In genomic region chr5:14254686-14255085, GRCh38 we compare ENCODE assay signal across 23 cellular contexts.
DNase-seq lines count a peak whose midpoint lies in the region; ATAC-seq, FAIRE-seq and TF ChIP-seq lines count a peak whose summit lies in the region.
"Had no signal": no experiment of that assay in that cellular context is flagged by ENCODE, and none has a peak within 500 bp of the region (broad histone marks: within the 10 kb centered on the region; RNA-seq: fewer than 3 reads in every experiment).

No MANE protein-coding gene starts in this region.

- in situ Hi-C loops in Panc1 (cut with HindIII; ENCODE audit: low pct_unique_long_range_greater_than_20kb, low sequenced_read_pairs) (loop anchor here (5.0 kb wide), 1 partner anchor 38 kb away; no protein-coding TSS in a partner anchor), K562 (cut with MboI) (no loop called here), gastrocnemius medialis (cut with MboI; ENCODE audit: low sequenced_read_pairs in 4 of 4) (loop anchor here in 2 of 4 donors (10.0 to 25.0 kb wide), 2 partner anchors 110 to 267 kb away; partner anchors contain the start of gene TRIO (in 1 of the 2)), HAP-1 (cut with MboI; ENCODE audit: low sequenced_read_pairs) (loop anchor here (25.0 kb wide), 1 partner anchor 117 kb away; the partner anchor contains the start of gene TRIO)

- H3K27ac Mint-ChIP-seq in activated T-helper 2 cell treated with anti-CD3 and anti-CD28 coated beads, Interferon-gamma antibody, Interleukin-2, Interleukin-4, amounts not matched to agents 10 μg/mL and 5 μg/mL and 100 μg/mL, durations not matched to agents 14 hours and 24 hours and 36 hours = no peak overlapping the region
- no peak overlapping the region for H3K27ac Mint-ChIP-seq in activated CD4-positive, alpha-beta T cell treated with anti-CD3 and anti-CD28 coated beads, Interleukin-2, amount 10 ng/mL, durations not matched to agents 7 days and 5 days
- H3K27ac Mint-ChIP-seq: CD4-positive, alpha-beta memory T cell had no signal

- no peak overlapping the region for H3K4me2 ChIP-seq in K562 (ENCODE audit: insufficient read depth, low read length)

- no peaks in the 10 kb centered on the region for H3K4me1 Mint-ChIP-seq in activated T-helper 2 cell treated with anti-CD3 and anti-CD28 coated beads, Interferon-gamma antibody, Interleukin-2, Interleukin-4, amounts not matched to agents 10 μg/mL and 5 μg/mL and 100 μg/mL, durations not matched to agents 14 hours and 24 hours and 36 hours (ENCODE audit: low read depth)
- H3K4me1 Mint-ChIP-seq in activated CD4-positive, alpha-beta T cell treated with anti-CD3 and anti-CD28 coated beads, Interleukin-2, amount 10 ng/mL, durations not matched to agents 7 days and 5 days = no peaks in the 10 kb centered on the region
- H3K4me1 Mint-ChIP-seq: CD4-positive, alpha-beta memory T cell had no signal

- H3K9me1 ChIP-seq in K562 (ENCODE audit: control insufficient read depth, insufficient read depth, low read length) = no peaks in the 10 kb centered on the region

- H3K4me3 Mint-ChIP-seq in activated T-helper 2 cell treated with anti-CD3 and anti-CD28 coated beads, Interferon-gamma antibody, Interleukin-2, Interleukin-4, amounts not matched to agents 10 μg/mL and 5 μg/mL and 100 μg/mL, durations not matched to agents 14 hours and 24 hours and 36 hours (ENCODE audit: low read depth) = no peak overlapping the region
- no peak overlapping the region for H3K4me3 Mint-ChIP-seq in activated CD4-positive, alpha-beta T cell treated with anti-CD3 and anti-CD28 coated beads, Interleukin-2, amount 10 ng/mL, durations not matched to agents 7 days and 5 days
- H3K4me3 Mint-ChIP-seq: CD4-positive, alpha-beta memory T cell had no signal

- 0% methylated on average over 2 of the region's 2 CpGs for WGBS in K562 (ENCODE audit: insufficient coverage, low coverage, missing lambda C conversion rate)

- peak overlapping the region; percentile 53 for H2AFZ ChIP-seq in K562 (ENCODE audit: low read depth, low read length)

- ATAC-seq in Panc1 (no peak), K562 (no peak), left lung (no peak), gastrocnemius medialis (no peak), HG02678 (IDR thresholded peaks at IDR 0.05; ENCODE audit: unreplicated experiment) (no peak)

- no peaks in the 10 kb centered on the region for H3K27me3 ChIP-seq in Panc1 (ENCODE audit: control insufficient read depth, insufficient read depth, low read length)
- H3K27me3 ChIP-seq in K562 (ENCODE audit: control insufficient read depth in 2 of 2, insufficient read depth in 2 of 2, low read length in 2 of 2) = peaks cover 0 to 4% of the 10 kb centered on the region in 2 experiments; a peak in 2 of 5 replicates
- H3K27me3 ChIP-seq in left lung = no peaks in the 10 kb centered on the region
- H3K27me3 ChIP-seq in gastrocnemius medialis = no peaks in the 10 kb centered on the region
- H3K27me3 ChIP-seq in HAP-1 (ENCODE audit: low read depth) = no peaks in the 10 kb centered on the region

- TF ChIP-seq POLR2A in K562 (conservative IDR thresholded peaks at IDR 0.05) (no peak), gastrocnemius medialis (IDR thresholded peaks at IDR 0.05) (no peak)

- DNase-seq in Panc1 (ENCODE audit: low read depth, low spot score) (no peak), K562 (ENCODE audit: extremely low read depth in 1 of 4, low spot score in 3 of 4) (no peak), left lung (no peak), gastrocnemius medialis (no peak), HAP-1 (ENCODE audit: low spot score in 2 of 2) (no peak)
- no peak for DNase-seq in activated T-helper 2 cell treated with anti-CD3 and anti-CD28 coated beads, Interferon-gamma antibody, Interleukin-2, Interleukin-4, amounts not matched to agents 10 μg/mL and 5 μg/mL and 100 μg/mL, durations not matched to agents 14 hours and 24 hours and 36 hours (ENCODE audit: low spot score)
- DNase-seq in activated CD4-positive, alpha-beta T cell treated with anti-CD3 and anti-CD28 coated beads, Interleukin-2, amount 10 ng/mL, durations not matched to agents 7 days and 5 days = no peak
- DNase-seq: C1 segment of cervical spinal cord; Caco-2; CD4-positive, alpha-beta memory T cell; KBM-7; NCI-H1105 treated with DMSO at 0.1 percent for 48 hours; NCI-H2029; NCI-H2171; NCI-H226; NCI-H510A; NCI-H69; SHP77 treated with DMSO at 0.1 percent for 48 hours had no signal

- H3K4me1 ChIP-seq in Panc1 (ENCODE audit: control insufficient read depth, insufficient read depth, low read length) = peaks cover 98% of the 10 kb centered on the region
- H3K4me1 ChIP-seq in K562 (replicated peaks in 1 of 2; ENCODE audit: control insufficient read depth in 2 of 2, insufficient read depth in 2 of 2, low read length in 2 of 2) = peaks cover 0 to 3% of the 10 kb centered on the region in 2 experiments; a peak in 2 of 5 replicates
- H3K4me1 ChIP-seq in left lung = peaks cover 10 to 49% of the 10 kb centered on the region in 2 donors
- H3K4me1 ChIP-seq in gastrocnemius medialis = peaks cover 35 to 47% of the 10 kb centered on the region in 2 donors
- H3K4me1 ChIP-seq in HAP-1 = peaks cover 8% of the 10 kb centered on the region

- H3K27ac ChIP-seq in Panc1 (ENCODE audit: low read length) = peak overlapping the region; percentile 96
- no peak overlapping the region for H3K27ac ChIP-seq in K562 (ENCODE audit: extremely low read depth, low read depth, low read length)
- peak overlapping the region; percentile 13 to 40 for H3K27ac ChIP-seq in left lung
- H3K27ac ChIP-seq in gastrocnemius medialis = peak overlapping the region in 3 of 4 donors; percentile 48 to 55 (median 51)
- H3K27ac ChIP-seq: RWPE1 had no signal

- no peaks in the 10 kb centered on the region for H3K36me3 ChIP-seq in Panc1 (ENCODE audit: control insufficient read depth, insufficient read depth, low read length)
- no peaks in the 10 kb centered on the region for H3K36me3 ChIP-seq in K562 (ENCODE audit: control insufficient read depth, insufficient read depth, low read length)
- no peaks in the 10 kb centered on the region for H3K36me3 ChIP-seq in left lung
- H3K36me3 ChIP-seq in gastrocnemius medialis = no peaks in the 10 kb centered on the region
- H3K36me3 ChIP-seq in HAP-1 (replicated peaks) = no peaks in the 10 kb centered on the region

- H3K4me3 ChIP-seq in Panc1 (ENCODE audit: low read depth in 2 of 2, low read length in 2 of 2) (no peak overlapping the region), K562 (no peak overlapping the region), left lung (no peak overlapping the region), gastrocnemius medialis (no peak overlapping the region), HAP-1 (no peak overlapping the region)

- POLR2A ChIA-PET in Panc1 (lab: Charles Lee) = no interaction called here
- POLR2A ChIA-PET in K562 (lab: Yijun Ruan, JAX) = no interaction called here
- POLR2A ChIA-PET in activated CD4-positive, alpha-beta T cell treated with anti-CD3 and anti-CD28 coated beads, Interleukin-2, amount 10 ng/mL, durations not matched to agents 7 days and 5 days (lab: Charles Lee) = no interaction called here

- H3K27me3 Mint-ChIP-seq in activated T-helper 2 cell treated with anti-CD3 and anti-CD28 coated beads, Interferon-gamma antibody, Interleukin-2, Interleukin-4, amounts not matched to agents 10 μg/mL and 5 μg/mL and 100 μg/mL, durations not matched to agents 14 hours and 24 hours and 36 hours (ENCODE audit: low read depth) = no peaks in the 10 kb centered on the region
- no peaks in the 10 kb centered on the region for H3K27me3 Mint-ChIP-seq in activated CD4-positive, alpha-beta T cell treated with anti-CD3 and anti-CD28 coated beads, Interleukin-2, amount 10 ng/mL, durations not matched to agents 7 days and 5 days

- intact Hi-C loops in Panc1 (cut with micrococcal nuclease; ENCODE audit: unreplicated experiment) = no loop called here
- intact Hi-C loops in K562 (cut with micrococcal nuclease) = no loop called here
- intact Hi-C loops in left lung (cut with DNase I) = no loop called here
- intact Hi-C loops in gastrocnemius medialis (cut with DNase I; ENCODE audit: low total_unique reads) = no loop called here
- intact Hi-C loops in activated T-helper 2 cell treated with anti-CD3 and anti-CD28 coated beads, Interferon-gamma antibody, Interleukin-2, Interleukin-4, amounts not matched to agents 10 μg/mL and 5 μg/mL and 100 μg/mL, durations not matched to agents 14 hours and 24 hours and 36 hours (cut with micrococcal nuclease) = no loop called here

- FAIRE-seq in K562 (lab: Jason Lieb, UNC) = no peak
- FAIRE-seq: G401.6, H54, HTR-8/SVneo had no signal

- no peak for TF ChIP-seq RAD21 in K562 (CRISPR knock-in tag; conservative IDR thresholded peaks at IDR 0.05 in 1 of 2, IDR thresholded peaks at IDR 0.05 in 1 of 2)

- no peaks in the 10 kb centered on the region for H4K20me1 ChIP-seq in K562 (replicated peaks; ENCODE audit: control insufficient read depth, insufficient read depth, low read length)

- H3K79me2 ChIP-seq in K562 (ENCODE audit: control insufficient read depth, insufficient read depth, low read length) = no peaks in the 10 kb centered on the region

- TF ChIP-seq CTCF in Panc1 (IDR thresholded peaks at IDR 0.05) (no peak), K562 (IDR thresholded peaks at IDR 0.05 in 2 of 3, conservative IDR thresholded peaks at IDR 0.05 in 1 of 3; ENCODE audit: insufficient read depth in 2 of 3, low read depth in 1 of 3, low read length in 3 of 3) (no peak), left lung (IDR thresholded peaks at IDR 0.05) (no peak), gastrocnemius medialis (IDR thresholded peaks at IDR 0.05 in 4 of 5, conservative IDR thresholded peaks at IDR 0.05 in 1 of 5) (no peak)

- peaks cover 5% of the 10 kb centered on the region for H3K9me3 Mint-ChIP-seq in activated T-helper 2 cell treated with anti-CD3 and anti-CD28 coated beads, Interferon-gamma antibody, Interleukin-2, Interleukin-4, amounts not matched to agents 10 μg/mL and 5 μg/mL and 100 μg/mL, durations not matched to agents 14 hours and 24 hours and 36 hours
- peaks cover 12% of the 10 kb centered on the region for H3K9me3 Mint-ChIP-seq in activated CD4-positive, alpha-beta T cell treated with anti-CD3 and anti-CD28 coated beads, Interleukin-2, amount 10 ng/mL, durations not matched to agents 7 days and 5 days

- BruUV-seq in Panc1 (replicated peaks; lab: Mats Ljungman, UMichigan) (no TSS peak), K562 (replicated peaks; lab: Mats Ljungman, UMichigan) (no TSS peak)

- H3K36me3 Mint-ChIP-seq in activated T-helper 2 cell treated with anti-CD3 and anti-CD28 coated beads, Interferon-gamma antibody, Interleukin-2, Interleukin-4, amounts not matched to agents 10 μg/mL and 5 μg/mL and 100 μg/mL, durations not matched to agents 14 hours and 24 hours and 36 hours (ENCODE audit: low read depth) = no peaks in the 10 kb centered on the region
- peaks cover 4% of the 10 kb centered on the region for H3K36me3 Mint-ChIP-seq in activated CD4-positive, alpha-beta T cell treated with anti-CD3 and anti-CD28 coated beads, Interleukin-2, amount 10 ng/mL, durations not matched to agents 7 days and 5 days (ENCODE audit: low read depth)
- H3K36me3 Mint-ChIP-seq: CD4-positive, alpha-beta memory T cell had no signal

- CTCF ChIA-PET in Panc1 (lab: Charles Lee) (no interaction called here), K562 (lab: Yijun Ruan, JAX; ENCODE audit: low intra/inter-chr PET ratio) (no interaction called here)
- CTCF ChIA-PET in activated CD4-positive, alpha-beta T cell treated with anti-CD3 and anti-CD28 coated beads, Interleukin-2, amount 10 ng/mL, durations not matched to agents 7 days and 5 days (lab: Charles Lee) = no interaction called here

- H3K9ac ChIP-seq in K562 (ENCODE audit: insufficient read depth in 1 of 2, low read depth in 2 of 2, low read length in 2 of 2) = no peak overlapping the region

- TF ChIP-seq EP300 in K562 (IDR thresholded peaks at IDR 0.05; ENCODE audit: low read length) = no peak

- H3K9me3 ChIP-seq in Panc1 (ENCODE audit: control insufficient read depth, insufficient read depth, low read depth, low read length) = no peaks in the 10 kb centered on the region; the same call in 1 of the 2 replicates
- H3K9me3 ChIP-seq in K562 (replicated peaks; ENCODE audit: control insufficient read depth, insufficient read depth, low read depth, low read length) = no peaks in the 10 kb centered on the region
- peaks cover 0 to 4% of the 10 kb centered on the region in 2 donors for H3K9me3 ChIP-seq in left lung
- no peaks in the 10 kb centered on the region for H3K9me3 ChIP-seq in gastrocnemius medialis
- peaks cover 9% of the 10 kb centered on the region; the same call in 1 of the 2 replicates for H3K9me3 ChIP-seq in HAP-1
- H3K9me3 ChIP-seq: Caco-2 had no signal
